1 cellular context compared by ENCODE assay signal in the genomic region with DNA sequence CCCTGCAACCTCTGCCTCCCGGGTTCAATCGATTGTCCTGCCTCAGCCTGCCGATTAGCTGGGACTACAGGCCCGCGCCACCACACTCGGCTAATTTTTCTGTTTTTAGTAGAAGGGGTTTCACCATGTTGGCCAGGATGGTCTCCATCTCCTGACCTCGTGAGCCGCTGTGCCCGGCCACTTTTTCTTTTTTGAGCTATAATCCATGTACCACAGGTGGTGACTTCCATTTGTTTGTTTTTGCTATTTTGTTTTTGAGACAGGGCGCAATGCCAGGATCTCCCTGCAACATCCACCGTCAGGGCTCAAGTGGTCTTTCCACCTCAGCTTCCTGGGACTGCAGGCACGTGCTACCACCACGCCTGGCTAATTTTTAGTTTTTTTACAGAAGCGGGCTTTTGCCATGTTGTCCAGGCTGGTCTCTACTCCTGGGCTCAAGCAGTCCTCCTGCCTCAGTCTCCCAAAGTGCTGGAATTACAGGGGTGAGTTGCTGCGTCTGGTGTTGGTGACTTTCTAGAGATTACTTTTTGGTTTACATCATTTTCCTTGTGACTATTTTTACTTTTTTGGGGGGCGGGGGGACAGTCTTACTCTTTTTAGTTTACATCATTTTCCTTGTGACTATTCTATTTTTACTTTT.
TF ChIP-seq lines count a peak whose summit lies in the region.

No MANE protein-coding gene starts in this region.

TF ChIP-seq in IMR-90, 13 proteins besides CTCF, POLR2A, EP300 and RAD21:
- TF ChIP-seq CHD1 (IDR thresholded peaks at IDR 0.05; ENCODE audit: low read depth, low read length) (no peak), NFE2L2 (IDR thresholded peaks at IDR 0.05; ENCODE audit: low read depth, low read length) (no peak), RCOR1 (IDR thresholded peaks at IDR 0.05; ENCODE audit: insufficient replicate concordance, low read length) (no peak), RFX5 (IDR thresholded peaks at IDR 0.05; ENCODE audit: low read depth, low read length) (no peak), SMC3 (IDR thresholded peaks at IDR 0.05; ENCODE audit: low read depth, low read length) (no peak), MAFK (IDR thresholded peaks at IDR 0.05; ENCODE audit: low read depth, low read length) (no peak), MAZ (IDR thresholded peaks at IDR 0.05; ENCODE audit: borderline replicate concordance, low read depth, low read length) (no peak), FOS (IDR thresholded peaks at IDR 0.05; ENCODE audit: low read depth, low read length) (no peak), MXI1 (IDR thresholded peaks at IDR 0.05; ENCODE audit: borderline replicate concordance, low read depth, low read length) (peak; percentile 66; the same call in 1 of the 2 replicates), CEBPB (IDR thresholded peaks at IDR 0.05; ENCODE audit: low read depth, low read length) (no peak), BHLHE40 (IDR thresholded peaks at IDR 0.05; ENCODE audit: low read depth, low read length) (peak; percentile 64)
- TF ChIP-seq, protein P1, sequence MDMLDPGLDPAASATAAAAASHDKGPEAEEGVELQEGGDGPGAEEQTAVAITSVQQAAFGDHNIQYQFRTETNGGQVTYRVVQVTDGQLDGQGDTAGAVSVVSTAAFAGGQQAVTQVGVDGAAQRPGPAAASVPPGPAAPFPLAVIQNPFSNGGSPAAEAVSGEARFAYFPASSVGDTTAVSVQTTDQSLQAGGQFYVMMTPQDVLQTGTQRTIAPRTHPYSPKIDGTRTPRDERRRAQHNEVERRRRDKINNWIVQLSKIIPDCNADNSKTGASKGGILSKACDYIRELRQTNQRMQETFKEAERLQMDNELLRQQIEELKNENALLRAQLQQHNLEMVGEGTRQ (IDR thresholded peaks at IDR 0.05; ENCODE audit: low read depth, low read length) = no peak
- TF ChIP-seq, protein P2, sequence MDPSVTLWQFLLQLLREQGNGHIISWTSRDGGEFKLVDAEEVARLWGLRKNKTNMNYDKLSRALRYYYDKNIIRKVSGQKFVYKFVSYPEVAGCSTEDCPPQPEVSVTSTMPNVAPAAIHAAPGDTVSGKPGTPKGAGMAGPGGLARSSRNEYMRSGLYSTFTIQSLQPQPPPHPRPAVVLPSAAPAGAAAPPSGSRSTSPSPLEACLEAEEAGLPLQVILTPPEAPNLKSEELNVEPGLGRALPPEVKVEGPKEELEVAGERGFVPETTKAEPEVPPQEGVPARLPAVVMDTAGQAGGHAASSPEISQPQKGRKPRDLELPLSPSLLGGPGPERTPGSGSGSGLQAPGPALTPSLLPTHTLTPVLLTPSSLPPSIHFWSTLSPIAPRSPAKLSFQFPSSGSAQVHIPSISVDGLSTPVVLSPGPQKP (IDR thresholded peaks at IDR 0.05; ENCODE audit: borderline replicate concordance, low read depth, low read length) = no peak
